8 cellular contexts compared by ENCODE assay signal in genomic region chr4:54234497-54235205, GRCh38. TPM values are rescaled to one million over a fixed set of nuclear protein-coding genes. Genes with fewer than 3 reads are reported as not detected.
DNase-seq lines count a peak whose midpoint lies in the region; ATAC-seq and TF ChIP-seq lines count a peak whose summit lies in the region.

No MANE protein-coding gene starts in this region.

- no peaks in the 10 kb centered on the region for H3K79me1 ChIP-seq in mesendoderm (ENCODE audit: low read length)

- H3K9me3 ChIP-seq in right cardiac atrium (ENCODE audit: control insufficient read depth, low read length): no peaks in the 10 kb centered on the region

- in situ Hi-C loops in astrocyte of the cerebellum (cut with HindIII; ENCODE audit: low sequenced_read_pairs): no loop called here

- H3K9me3 Mint-ChIP-seq in stimulated activated memory B cell treated with anti-CD40 and anti-IgM and Interleukin-4, amounts not matched to agents 10 μg/mL and 1 μg/mL and 100 μg/mL, for 72 hours: no peaks in the 10 kb centered on the region

- H3K9ac ChIP-seq in mesendoderm (ENCODE audit: low read length): no peak overlapping the region

- no peak overlapping the region for H3K4me3 Mint-ChIP-seq in stimulated activated memory B cell treated with anti-CD40 and anti-IgM and Interleukin-4, amounts not matched to agents 10 μg/mL and 1 μg/mL and 100 μg/mL, for 72 hours

- peaks cover 62% of the 10 kb centered on the region for H3K27me3 Mint-ChIP-seq in stimulated activated memory B cell treated with anti-CD40 and anti-IgM and Interleukin-4, amounts not matched to agents 10 μg/mL and 1 μg/mL and 100 μg/mL, for 72 hours

- no peaks in the 10 kb centered on the region for H3K4me1 ChIP-seq in right cardiac atrium (ENCODE audit: control insufficient read depth, insufficient read depth, low read length)
- no peaks in the 10 kb centered on the region for H3K4me1 ChIP-seq in mesendoderm (ENCODE audit: control insufficient read depth, low read depth, low read length)

- intact Hi-C loops in right cardiac atrium (cut with DNase I) (loop anchor here in 2 of 4 donors (5.0 to 10.0 kb wide), 8 partner anchors 307 to 2000 kb away; no protein-coding TSS in a partner anchor), left ventricle myocardium superior (cut with micrococcal nuclease) (no loop called here)

- H2AK5ac ChIP-seq in mesendoderm (ENCODE audit: low read length): no peak overlapping the region

- DNase-seq in right cardiac atrium (peak in 1 of 3 donors; percentile 16), left ventricle myocardium superior (no peak), astrocyte of the cerebellum (ENCODE audit: low read depth) (no peak), mesendoderm (peak; percentile 26), substantia nigra (lab: John Stamatoyannopoulos, UW) (no peak), AG20443 (ENCODE audit: low spot score) (no peak)

- H3K27me3 ChIP-seq in right cardiac atrium (ENCODE audit: control insufficient read depth, insufficient read depth) (no peaks in the 10 kb centered on the region), mesendoderm (ENCODE audit: insufficient read depth, low read length, poor library complexity) (peaks cover 12% of the 10 kb centered on the region)

- WGBS in right cardiac atrium: 15% methylated on average over 10 of the region's 10 CpGs
- WGBS in mesendoderm (ENCODE audit: extremely low coverage, insufficient coverage, low lambda C conversion rate): no CpG with 5 or more reads among the region's 10 CpGs

- H4K5ac ChIP-seq in mesendoderm (ENCODE audit: low read length): no peak overlapping the region

- ATAC-seq in right cardiac atrium (no peak), left ventricle myocardium superior (no peak), HG02840 (IDR thresholded peaks at IDR 0.05; ENCODE audit: low FRiP score, unreplicated experiment) (no peak)
- ATAC-seq in stimulated activated memory B cell treated with anti-CD40 and anti-IgM and Interleukin-4, amounts not matched to agents 10 μg/mL and 1 μg/mL and 100 μg/mL, for 72 hours: no peak

- H3K4me3 ChIP-seq in right cardiac atrium (ENCODE audit: low read length) (peak overlapping the region; percentile 53), astrocyte of the cerebellum (ENCODE audit: low read depth, low read length) (peak overlapping the region; percentile 69), mesendoderm (ENCODE audit: low read length) (no peak overlapping the region)

- H3K23ac ChIP-seq in mesendoderm (ENCODE audit: low read length): no peak overlapping the region

- no peak overlapping the region for H3K27ac ChIP-seq in right cardiac atrium (ENCODE audit: low read length)
- H3K27ac ChIP-seq in mesendoderm (ENCODE audit: low read depth, low read length): no peak overlapping the region
- H3K27ac ChIP-seq in substantia nigra (ENCODE audit: low read depth, low read length, poor library complexity, severe bottlenecking): no peak overlapping the region

- H3K4me2 ChIP-seq in mesendoderm (ENCODE audit: low read length): no peak overlapping the region

- H3K18ac ChIP-seq in mesendoderm (ENCODE audit: low read length): no peak overlapping the region

- no peak overlapping the region for H4K8ac ChIP-seq in mesendoderm (ENCODE audit: low read depth, low read length)

- peak; percentile 11 for TF ChIP-seq CTCF in astrocyte of the cerebellum (IDR thresholded peaks at IDR 0.05; ENCODE audit: low read depth, low read length, missing control alignments)

- H3K36me3 Mint-ChIP-seq in stimulated activated memory B cell treated with anti-CD40 and anti-IgM and Interleukin-4, amounts not matched to agents 10 μg/mL and 1 μg/mL and 100 μg/mL, for 72 hours: no peaks in the 10 kb centered on the region

- peak overlapping the region; percentile 53 for H3K56ac ChIP-seq in mesendoderm (ENCODE audit: low read length)

- H2BK15ac ChIP-seq in mesendoderm (replicated peaks; ENCODE audit: low read depth): no peak overlapping the region

- no peak overlapping the region for H3K4ac ChIP-seq in mesendoderm (ENCODE audit: low read depth, low read length)

- no peak overlapping the region for H2BK120ac ChIP-seq in mesendoderm (ENCODE audit: low read depth, low read length)

- H2BK5ac ChIP-seq in mesendoderm (ENCODE audit: low read length): no peak overlapping the region

- no peak overlapping the region for H3K27ac Mint-ChIP-seq in stimulated activated memory B cell treated with anti-CD40 and anti-IgM and Interleukin-4, amounts not matched to agents 10 μg/mL and 1 μg/mL and 100 μg/mL, for 72 hours

- H3K79me2 ChIP-seq in mesendoderm (ENCODE audit: control insufficient read depth, insufficient read depth, low read length): peaks cover 5% of the 10 kb centered on the region

- no peaks in the 10 kb centered on the region for H3K36me3 ChIP-seq in mesendoderm (ENCODE audit: control insufficient read depth, insufficient read depth, low read length)

- H3K4me1 Mint-ChIP-seq in stimulated activated memory B cell treated with anti-CD40 and anti-IgM and Interleukin-4, amounts not matched to agents 10 μg/mL and 1 μg/mL and 100 μg/mL, for 72 hours: peaks cover 32% of the 10 kb centered on the region

RNA-seq across cellular contexts. Expression of gene PDGFRA, which starts 5.6 kb away (rescaled TPM):
- total RNA-seq in right cardiac atrium: 10 to 100 TPM; 43.7 to 76.7 (median 73.6) TPM
- 15.1 TPM for polyA plus RNA-seq in right cardiac atrium
- total RNA-seq in left ventricle myocardium superior: 21.6 TPM
- polyA plus RNA-seq in mesendoderm (2013, experiment 1 of 2): 3.8 TPM
- polyA plus RNA-seq in mesendoderm (2013, experiment 2 of 2): 2.7 TPM
